Comparison of ENCODE assay signal across 1 cellular context in the genomic region with DNA sequence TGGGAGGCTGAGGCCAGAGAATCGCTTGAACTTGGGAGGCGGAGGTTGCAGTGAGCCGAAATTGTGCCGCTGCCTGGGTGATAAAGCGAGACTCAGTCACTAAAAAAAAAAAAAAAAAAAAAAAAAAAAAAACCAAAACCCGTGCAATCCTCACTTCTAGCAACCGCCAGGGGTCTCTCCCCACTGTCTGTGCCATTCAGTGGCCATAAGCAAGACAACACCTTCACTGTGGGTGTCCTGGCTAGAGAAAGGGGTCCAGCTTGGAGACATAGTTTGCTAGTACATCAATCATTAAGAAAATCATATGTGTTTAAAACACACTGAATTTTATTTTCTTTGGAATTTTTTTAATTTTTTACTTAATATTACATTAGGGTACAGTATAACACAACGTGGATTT.
TF ChIP-seq lines count a peak whose summit lies in the region.

No MANE protein-coding gene starts in this region.

TF ChIP-seq in H1, 55 proteins besides CTCF, POLR2A, EP300 and RAD21 (continued from another document):
- TF ChIP-seq JUND (IDR thresholded peaks at IDR 0.05; ENCODE audit: low read length), result no peak
- no peak for TF ChIP-seq PHF8 (conservative IDR thresholded peaks at IDR 0.05; ENCODE audit: low read depth, low read length)
- TF ChIP-seq EZH2 (IDR thresholded peaks at IDR 0.05; ENCODE audit: low read depth, low read length, severe bottlenecking), result no peak
- TF ChIP-seq HDAC2 (IDR thresholded peaks at IDR 0.05; ENCODE audit: borderline replicate concordance in 1 of 2, low read depth in 2 of 2, low read length in 2 of 2), result peak in 1 of 2 experiments; percentile 95; a peak in 2 of 4 replicates
- TF ChIP-seq, protein P1, sequence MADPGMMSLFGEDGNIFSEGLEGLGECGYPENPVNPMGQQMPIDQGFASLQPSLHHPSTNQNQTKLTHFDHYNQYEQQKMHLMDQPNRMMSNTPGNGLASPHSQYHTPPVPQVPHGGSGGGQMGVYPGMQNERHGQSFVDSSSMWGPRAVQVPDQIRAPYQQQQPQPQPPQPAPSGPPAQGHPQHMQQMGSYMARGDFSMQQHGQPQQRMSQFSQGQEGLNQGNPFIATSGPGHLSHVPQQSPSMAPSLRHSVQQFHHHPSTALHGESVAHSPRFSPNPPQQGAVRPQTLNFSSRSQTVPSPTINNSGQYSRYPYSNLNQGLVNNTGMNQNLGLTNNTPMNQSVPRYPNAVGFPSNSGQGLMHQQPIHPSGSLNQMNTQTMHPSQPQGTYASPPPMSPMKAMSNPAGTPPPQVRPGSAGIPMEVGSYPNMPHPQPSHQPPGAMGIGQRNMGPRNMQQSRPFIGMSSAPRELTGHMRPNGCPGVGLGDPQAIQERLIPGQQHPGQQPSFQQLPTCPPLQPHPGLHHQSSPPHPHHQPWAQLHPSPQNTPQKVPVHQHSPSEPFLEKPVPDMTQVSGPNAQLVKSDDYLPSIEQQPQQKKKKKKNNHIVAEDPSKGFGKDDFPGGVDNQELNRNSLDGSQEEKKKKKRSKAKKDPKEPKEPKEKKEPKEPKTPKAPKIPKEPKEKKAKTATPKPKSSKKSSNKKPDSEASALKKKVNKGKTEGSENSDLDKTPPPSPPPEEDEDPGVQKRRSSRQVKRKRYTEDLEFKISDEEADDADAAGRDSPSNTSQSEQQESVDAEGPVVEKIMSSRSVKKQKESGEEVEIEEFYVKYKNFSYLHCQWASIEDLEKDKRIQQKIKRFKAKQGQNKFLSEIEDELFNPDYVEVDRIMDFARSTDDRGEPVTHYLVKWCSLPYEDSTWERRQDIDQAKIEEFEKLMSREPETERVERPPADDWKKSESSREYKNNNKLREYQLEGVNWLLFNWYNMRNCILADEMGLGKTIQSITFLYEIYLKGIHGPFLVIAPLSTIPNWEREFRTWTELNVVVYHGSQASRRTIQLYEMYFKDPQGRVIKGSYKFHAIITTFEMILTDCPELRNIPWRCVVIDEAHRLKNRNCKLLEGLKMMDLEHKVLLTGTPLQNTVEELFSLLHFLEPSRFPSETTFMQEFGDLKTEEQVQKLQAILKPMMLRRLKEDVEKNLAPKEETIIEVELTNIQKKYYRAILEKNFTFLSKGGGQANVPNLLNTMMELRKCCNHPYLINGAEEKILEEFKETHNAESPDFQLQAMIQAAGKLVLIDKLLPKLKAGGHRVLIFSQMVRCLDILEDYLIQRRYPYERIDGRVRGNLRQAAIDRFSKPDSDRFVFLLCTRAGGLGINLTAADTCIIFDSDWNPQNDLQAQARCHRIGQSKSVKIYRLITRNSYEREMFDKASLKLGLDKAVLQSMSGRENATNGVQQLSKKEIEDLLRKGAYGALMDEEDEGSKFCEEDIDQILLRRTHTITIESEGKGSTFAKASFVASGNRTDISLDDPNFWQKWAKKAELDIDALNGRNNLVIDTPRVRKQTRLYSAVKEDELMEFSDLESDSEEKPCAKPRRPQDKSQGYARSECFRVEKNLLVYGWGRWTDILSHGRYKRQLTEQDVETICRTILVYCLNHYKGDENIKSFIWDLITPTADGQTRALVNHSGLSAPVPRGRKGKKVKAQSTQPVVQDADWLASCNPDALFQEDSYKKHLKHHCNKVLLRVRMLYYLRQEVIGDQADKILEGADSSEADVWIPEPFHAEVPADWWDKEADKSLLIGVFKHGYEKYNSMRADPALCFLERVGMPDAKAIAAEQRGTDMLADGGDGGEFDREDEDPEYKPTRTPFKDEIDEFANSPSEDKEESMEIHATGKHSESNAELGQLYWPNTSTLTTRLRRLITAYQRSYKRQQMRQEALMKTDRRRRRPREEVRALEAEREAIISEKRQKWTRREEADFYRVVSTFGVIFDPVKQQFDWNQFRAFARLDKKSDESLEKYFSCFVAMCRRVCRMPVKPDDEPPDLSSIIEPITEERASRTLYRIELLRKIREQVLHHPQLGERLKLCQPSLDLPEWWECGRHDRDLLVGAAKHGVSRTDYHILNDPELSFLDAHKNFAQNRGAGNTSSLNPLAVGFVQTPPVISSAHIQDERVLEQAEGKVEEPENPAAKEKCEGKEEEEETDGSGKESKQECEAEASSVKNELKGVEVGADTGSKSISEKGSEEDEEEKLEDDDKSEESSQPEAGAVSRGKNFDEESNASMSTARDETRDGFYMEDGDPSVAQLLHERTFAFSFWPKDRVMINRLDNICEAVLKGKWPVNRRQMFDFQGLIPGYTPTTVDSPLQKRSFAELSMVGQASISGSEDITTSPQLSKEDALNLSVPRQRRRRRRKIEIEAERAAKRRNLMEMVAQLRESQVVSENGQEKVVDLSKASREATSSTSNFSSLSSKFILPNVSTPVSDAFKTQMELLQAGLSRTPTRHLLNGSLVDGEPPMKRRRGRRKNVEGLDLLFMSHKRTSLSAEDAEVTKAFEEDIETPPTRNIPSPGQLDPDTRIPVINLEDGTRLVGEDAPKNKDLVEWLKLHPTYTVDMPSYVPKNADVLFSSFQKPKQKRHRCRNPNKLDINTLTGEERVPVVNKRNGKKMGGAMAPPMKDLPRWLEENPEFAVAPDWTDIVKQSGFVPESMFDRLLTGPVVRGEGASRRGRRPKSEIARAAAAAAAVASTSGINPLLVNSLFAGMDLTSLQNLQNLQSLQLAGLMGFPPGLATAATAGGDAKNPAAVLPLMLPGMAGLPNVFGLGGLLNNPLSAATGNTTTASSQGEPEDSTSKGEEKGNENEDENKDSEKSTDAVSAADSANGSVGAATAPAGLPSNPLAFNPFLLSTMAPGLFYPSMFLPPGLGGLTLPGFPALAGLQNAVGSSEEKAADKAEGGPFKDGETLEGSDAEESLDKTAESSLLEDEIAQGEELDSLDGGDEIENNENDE (IDR thresholded peaks at IDR 0.05; ENCODE audit: insufficient replicate concordance, low read length), result no peak
- TF ChIP-seq BACH1 (IDR thresholded peaks at IDR 0.05; ENCODE audit: low read length), result peak; percentile 13; the same call in 1 of the 2 replicates
- TF ChIP-seq NANOG (IDR thresholded peaks at IDR 0.05; ENCODE audit: insufficient read depth, low read depth, low read length, poor library complexity, severe bottlenecking), result peak; percentile 60
